18 cellular contexts compared by ENCODE assay signal in genomic region chr10:4384254-4384653, GRCh38.
DNase-seq lines count a peak whose midpoint lies in the region; ATAC-seq and TF ChIP-seq lines count a peak whose summit lies in the region.
"Had no signal": no experiment of that assay in that cellular context is flagged by ENCODE, and none has a peak within 500 bp of the region (broad histone marks: within the 10 kb centered on the region; RNA-seq: fewer than 3 reads in every experiment).

No MANE protein-coding gene starts in this region.

- H3K9me3 Mint-ChIP-seq in endothelial cell (ENCODE audit: unreplicated experiment) = no peaks in the 10 kb centered on the region
- H3K9me3 Mint-ChIP-seq: immature natural killer cell; stimulated activated naive CD8-positive, alpha-beta T cell treated with anti-CD3 and anti-CD28 coated beads, Interleukin-15, amount 100 ng/mL, for 72 hours had no signal

- H3K27ac Mint-ChIP-seq in endothelial cell (ENCODE audit: unreplicated experiment) = peak overlapping the region; percentile 9
- H3K27ac Mint-ChIP-seq: immature natural killer cell; stimulated activated naive CD8-positive, alpha-beta T cell treated with anti-CD3 and anti-CD28 coated beads, Interleukin-15, amount 100 ng/mL, for 72 hours had no signal

- POLR2A ChIA-PET in AG04449 (lab: Yijun Ruan, JAX) = no interaction called here

- H2AFZ ChIP-seq in neuron (ENCODE audit: low read depth, low read length) = peak overlapping the region; percentile 19

- H3K4me1 ChIP-seq in SJCRH30 (peaks cover 15% of the 10 kb centered on the region), neuron (ENCODE audit: insufficient read depth, low read length) (peaks cover 30% of the 10 kb centered on the region)
- H3K4me1 ChIP-seq: body of pancreas, spleen had no signal

- H3K27me3 Mint-ChIP-seq in endothelial cell (ENCODE audit: unreplicated experiment) = no peaks in the 10 kb centered on the region

- TF ChIP-seq CTCF in AG04449 (IDR thresholded peaks at IDR 0.05; ENCODE audit: insufficient read depth, low read length, missing control alignments) (no peak), endothelial cell (IDR thresholded peaks at IDR 0.05; ENCODE audit: unreplicated experiment) (no peak)

- no peaks in the 10 kb centered on the region for H3K36me3 ChIP-seq in SJCRH30
- no peaks in the 10 kb centered on the region for H3K36me3 ChIP-seq in neuron (ENCODE audit: insufficient read depth, low read length)
- H3K36me3 ChIP-seq: spleen had no signal

- H3K27ac ChIP-seq in SJCRH30 = peak overlapping the region; percentile 35; the same call in 1 of the 2 replicates
- H3K27ac ChIP-seq: body of pancreas, spleen, VCaP had no signal

- H3K4me3 Mint-ChIP-seq in endothelial cell (ENCODE audit: unreplicated experiment) = no peak overlapping the region
- H3K4me3 Mint-ChIP-seq: immature natural killer cell; stimulated activated naive CD8-positive, alpha-beta T cell treated with anti-CD3 and anti-CD28 coated beads, Interleukin-15, amount 100 ng/mL, for 72 hours had no signal

- H3K27me3 ChIP-seq in SJCRH30 (no peaks in the 10 kb centered on the region), neuron (ENCODE audit: insufficient read depth, low read length) (no peaks in the 10 kb centered on the region)
- H3K27me3 ChIP-seq: body of pancreas, spleen had no signal

- DNase-seq in AG04449 (ENCODE audit: low read depth, low spot score) (peak; percentile 28), SJCRH30 (peak; percentile 23 to 59), endothelial cell (ENCODE audit: low spot score) (no peak), OCI-M2 (lab: John Stamatoyannopoulos, UW; ENCODE audit: unreplicated experiment) (no peak), DMS53 treated with DMSO at 0.1 percent for 48 hours (lab: John Stamatoyannopoulos, UW; ENCODE audit: unreplicated experiment) (no peak)
- DNase-seq: activated effector memory CD4-positive, alpha-beta T cell treated with anti-CD3 and anti-CD28 coated beads, Interleukin-2, amount 50 U/mL, for 16 hours; body of pancreas; effector CD8-positive, alpha-beta T cell; GF-D8; immature natural killer cell; NCI-H1930; occipital lobe; spleen; stimulated activated naive CD8-positive, alpha-beta T cell treated with anti-CD3 and anti-CD28 coated beads, Interleukin-15, amount 100 ng/mL, for 72 hours had no signal

- ATAC-seq in HG02763 (IDR thresholded peaks at IDR 0.05; ENCODE audit: unreplicated experiment) (no peak), HG03439 (IDR thresholded peaks at IDR 0.05; ENCODE audit: unreplicated experiment) (no peak)
- ATAC-seq: body of pancreas; stimulated activated naive CD8-positive, alpha-beta T cell treated with anti-CD3 and anti-CD28 coated beads, Interleukin-15, amount 100 ng/mL, for 72 hours had no signal

- H3K4me1 Mint-ChIP-seq in endothelial cell (ENCODE audit: unreplicated experiment) = peaks cover 14% of the 10 kb centered on the region
- H3K4me1 Mint-ChIP-seq: immature natural killer cell; stimulated activated naive CD8-positive, alpha-beta T cell treated with anti-CD3 and anti-CD28 coated beads, Interleukin-15, amount 100 ng/mL, for 72 hours had no signal

- H3K9me3 ChIP-seq in SJCRH30 (replicated peaks) (no peaks in the 10 kb centered on the region), neuron (ENCODE audit: low read length) (no peaks in the 10 kb centered on the region)
- H3K9me3 ChIP-seq: body of pancreas, spleen had no signal

- CTCF ChIA-PET in AG04449 (lab: Yijun Ruan, JAX) = no interaction called here

- H3K36me3 Mint-ChIP-seq in endothelial cell (ENCODE audit: low read depth, unreplicated experiment) = no peaks in the 10 kb centered on the region
- H3K36me3 Mint-ChIP-seq: immature natural killer cell had no signal

- H3K4me3 ChIP-seq in AG04449 (ENCODE audit: low read depth, low read length) = no peak overlapping the region
- peak overlapping the region; percentile 31 for H3K4me3 ChIP-seq in SJCRH30
- H3K4me3 ChIP-seq in neuron (ENCODE audit: low read length) = peak overlapping the region; percentile 47
- H3K4me3 ChIP-seq: body of pancreas, spleen had no signal

Comparison
In these comparisons a context has a peak if more than half of its experiments do, and no peak if none do; other contexts are left out.
1. DNase-seq: peak in AG04449 (single experiment) and SJCRH30 (2 of 2); none in endothelial cell (single experiment), OCI-M2 (single experiment) and DMS53 treated with DMSO at 0.1 percent for 48 hours (single experiment).